Comparison of ENCODE assay signal across 34 cellular contexts in the genomic region with DNA sequence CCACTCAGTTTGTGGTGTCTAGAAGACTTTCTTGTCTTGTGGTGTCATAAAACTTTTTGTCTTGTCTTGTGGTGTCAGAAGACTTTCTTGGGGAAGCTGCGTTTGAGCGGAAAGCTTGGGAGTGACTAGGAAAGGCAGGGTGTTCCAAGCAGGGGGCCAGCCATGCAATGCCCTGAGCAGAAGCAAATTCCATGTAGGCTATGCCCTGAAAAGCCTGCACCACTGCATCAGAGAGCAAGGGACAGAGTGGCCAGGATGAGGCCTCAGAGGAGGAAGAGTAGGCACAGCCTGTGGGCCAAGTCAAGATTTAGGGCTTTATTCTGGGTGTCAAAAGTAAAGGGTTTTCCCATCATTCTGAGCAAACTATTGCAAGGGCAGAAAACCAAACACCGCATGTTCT. TPM values are rescaled to one million over a fixed set of nuclear protein-coding genes. Genes with fewer than 3 reads are reported as not detected.
"Had no signal": no experiment of that assay in that cellular context is flagged by ENCODE, and none has a peak within 500 bp of the region (broad histone marks: within the 10 kb centered on the region; RNA-seq: fewer than 3 reads in every experiment).

No MANE protein-coding gene starts in this region.

- H3K27ac ChIP-seq: ascending aorta, cardiac muscle cell, RWPE1 had no signal

- H3K4me3 ChIP-seq: ascending aorta, cardiac muscle cell, MG63 had no signal

- H3K9me3 ChIP-seq: ascending aorta, MG63 had no signal

- H3K4me1 Mint-ChIP-seq: activated CD4-positive, alpha-beta T cell treated with anti-CD3 and anti-CD28 coated beads for 36 hours; activated CD4-positive, alpha-beta T cell treated with anti-CD3 and anti-CD28 coated beads, Interleukin-2, amount 10 ng/mL, durations not matched to agents 7 days and 5 days; activated naive CD4-positive, alpha-beta T cell treated with anti-CD3 and anti-CD28 coated beads, Interleukin-2, amount 50 U/mL, for 24 hours; activated naive CD8-positive, alpha-beta T cell treated with anti-CD3 and anti-CD28 coated beads, Interleukin-2, amount 10 ng/mL, durations not matched to agents 7 days and 5 days; central memory CD8-positive, alpha-beta T cell had no signal

- H3K4me1 ChIP-seq: ascending aorta had no signal

- H3K27ac Mint-ChIP-seq: activated CD4-positive, alpha-beta T cell treated with anti-CD3 and anti-CD28 coated beads for 36 hours; activated CD4-positive, alpha-beta T cell treated with anti-CD3 and anti-CD28 coated beads, Interleukin-2, amount 10 ng/mL, durations not matched to agents 7 days and 5 days; activated CD8-positive, alpha-beta T cell treated with anti-CD3 and anti-CD28 coated beads, Interleukin-2, amount 10 ng/mL, durations not matched to agents 7 days and 5 days; activated naive CD4-positive, alpha-beta T cell treated with anti-CD3 and anti-CD28 coated beads, Interleukin-2, amount 50 U/mL, for 24 hours; activated naive CD8-positive, alpha-beta T cell treated with anti-CD3 and anti-CD28 coated beads, Interleukin-2, amount 10 ng/mL, durations not matched to agents 7 days and 5 days; activated T-cell treated with anti-CD3 and anti-CD28 coated beads, Interleukin-2, amount 50 U/mL, for 24 hours; activated T-helper 2 cell treated with anti-CD3 and anti-CD28 coated beads, Interferon-gamma antibody, Interleukin-2, Interleukin-4, amounts not matched to agents 10 μg/mL and 5 μg/mL and 100 μg/mL, durations not matched to agents 14 hours and 24 hours and 36 hours; T-helper 1 cell treated with Interleukin-12 subunit alpha and Interleukin-12 subunit beta and Interleukin-4 antibody, amounts not matched to agents 30 μg/mL and 1 μg/mL, for 36 hours; T-helper 2 cell treated with Interferon-gamma antibody and Interleukin-4, amounts not matched to agents 5 μg/mL and 100 μg/mL, for 36 hours had no signal

- H3K36me3 ChIP-seq: ascending aorta, cardiac muscle cell, MG63 had no signal

- H3K27me3 ChIP-seq: ascending aorta, cardiac muscle cell, MG63 had no signal

- H3K27me3 Mint-ChIP-seq: activated CD4-positive, alpha-beta T cell treated with anti-CD3 and anti-CD28 coated beads for 36 hours; activated naive CD4-positive, alpha-beta T cell treated with anti-CD3 and anti-CD28 coated beads, Interleukin-2, amount 50 U/mL, for 24 hours had no signal

- H3K36me3 Mint-ChIP-seq: activated naive CD4-positive, alpha-beta T cell treated with anti-CD3 and anti-CD28 coated beads, Interleukin-2, amount 50 U/mL, for 24 hours; activated naive CD8-positive, alpha-beta T cell treated with anti-CD3 and anti-CD28 coated beads, Interleukin-2, amount 10 ng/mL, durations not matched to agents 7 days and 5 days had no signal

- H3K9me3 Mint-ChIP-seq: activated CD4-positive, alpha-beta T cell treated with anti-CD3 and anti-CD28 coated beads, Interleukin-2, amount 10 ng/mL, durations not matched to agents 7 days and 5 days; activated naive CD4-positive, alpha-beta T cell treated with anti-CD3 and anti-CD28 coated beads, Interleukin-2, amount 50 U/mL, for 24 hours; activated naive CD8-positive, alpha-beta T cell treated with anti-CD3 and anti-CD28 coated beads, Interleukin-2, amount 10 ng/mL, durations not matched to agents 7 days and 5 days; activated T-cell treated with anti-CD3 and anti-CD28 coated beads, Interleukin-2, amount 50 U/mL, for 24 hours; activated T-helper 2 cell treated with anti-CD3 and anti-CD28 coated beads, Interferon-gamma antibody, Interleukin-2, Interleukin-4, amounts not matched to agents 10 μg/mL and 5 μg/mL and 100 μg/mL, durations not matched to agents 14 hours and 24 hours and 36 hours; central memory CD8-positive, alpha-beta T cell; T-helper 1 cell treated with Interleukin-12 subunit alpha and Interleukin-12 subunit beta and Interleukin-4 antibody, amounts not matched to agents 30 μg/mL and 1 μg/mL, for 36 hours; T-helper 2 cell treated with Interferon-gamma antibody and Interleukin-4, amounts not matched to agents 5 μg/mL and 100 μg/mL, for 36 hours had no signal

- ATAC-seq: activated CD4-positive, alpha-beta T cell treated with anti-CD3 and anti-CD28 coated beads for 36 hours; activated CD4-positive, CD25-positive, alpha-beta regulatory T cell treated with anti-CD3 and anti-CD28 coated beads, Interleukin-2, amount 50 U/mL, for 24 hours; activated CD8-positive, alpha-beta T cell treated with anti-CD3 and anti-CD28 coated beads, Interleukin-2, amount 10 ng/mL, durations not matched to agents 7 days and 5 days; PC-3 had no signal

- FAIRE-seq: RCC 7860, TTC549 had no signal

- DNase-seq: activated CD4-positive, alpha-beta T cell treated with anti-CD3 and anti-CD28 coated beads for 36 hours; activated CD4-positive, alpha-beta T cell treated with anti-CD3 and anti-CD28 coated beads, Interleukin-2, amount 10 ng/mL, durations not matched to agents 7 days and 5 days; activated CD4-positive, alpha-beta T cell treated with anti-CD3 and anti-CD28 coated beads, Interleukin-2, amount 50 U/mL, for 48 hours; activated CD8-positive, alpha-beta T cell treated with anti-CD3 and anti-CD28 coated beads, Interleukin-2, amount 10 ng/mL, durations not matched to agents 7 days and 5 days; activated gamma-delta T cell; activated naive CD4-positive, alpha-beta T cell treated with Interleukin-2 at 50 U/mL for 16 hours; activated naive CD8-positive, alpha-beta T cell treated with anti-CD3 and anti-CD28 coated beads, Interleukin-2, amount 10 ng/mL, durations not matched to agents 7 days and 5 days; activated T-cell treated with anti-CD3 and anti-CD28 coated beads, Interleukin-2, amount 50 U/mL, for 24 hours; amygdala; Kasumi-1; KBM-7; MG63; NCI-H1048; NCI-H1105 treated with DMSO at 0.1 percent for 48 hours; NCI-H1436; NCI-H1694; NCI-H1930; NCI-H2081 treated with DMSO at 0.1 percent for 48 hours; NCI-H2171; NCI-H510A; PC-3; Right ventricle myocardium superior had no signal

- H3K4me3 Mint-ChIP-seq: activated CD4-positive, alpha-beta T cell treated with anti-CD3 and anti-CD28 coated beads for 36 hours; activated CD4-positive, alpha-beta T cell treated with anti-CD3 and anti-CD28 coated beads, Interleukin-2, amount 10 ng/mL, durations not matched to agents 7 days and 5 days; activated CD8-positive, alpha-beta T cell treated with anti-CD3 and anti-CD28 coated beads, Interleukin-2, amount 10 ng/mL, durations not matched to agents 7 days and 5 days; activated naive CD4-positive, alpha-beta T cell treated with anti-CD3 and anti-CD28 coated beads, Interleukin-2, amount 50 U/mL, for 24 hours; activated naive CD8-positive, alpha-beta T cell treated with anti-CD3 and anti-CD28 coated beads, Interleukin-2, amount 10 ng/mL, durations not matched to agents 7 days and 5 days; activated T-cell treated with anti-CD3 and anti-CD28 coated beads, Interleukin-2, amount 50 U/mL, for 24 hours; central memory CD8-positive, alpha-beta T cell; T-helper 1 cell treated with Interleukin-12 subunit alpha and Interleukin-12 subunit beta and Interleukin-4 antibody, amounts not matched to agents 30 μg/mL and 1 μg/mL, for 36 hours; T-helper 2 cell treated with Interferon-gamma antibody and Interleukin-4, amounts not matched to agents 5 μg/mL and 100 μg/mL, for 36 hours had no signal

RNA-seq across cellular contexts. Expression of gene KRT8, which starts 14.5 kb away (rescaled TPM):
- total RNA-seq: activated CD8-positive, alpha-beta T cell treated with anti-CD3 and anti-CD28 coated beads, Interleukin-2, amount 10 ng/mL, durations not matched to agents 7 days and 5 days had no signal

RNA-seq across cellular contexts. Expression of gene KRT78, which starts 41.6 kb away (rescaled TPM):
- total RNA-seq: activated CD4-positive, alpha-beta T cell treated with anti-CD3 and anti-CD28 coated beads for 36 hours; activated CD4-positive, alpha-beta T cell treated with anti-CD3 and anti-CD28 coated beads, Interleukin-2, amount 10 ng/mL, durations not matched to agents 7 days and 5 days; activated CD8-positive, alpha-beta T cell treated with anti-CD3 and anti-CD28 coated beads, Interleukin-2, amount 10 ng/mL, durations not matched to agents 7 days and 5 days; activated naive CD8-positive, alpha-beta T cell treated with anti-CD3 and anti-CD28 coated beads, Interleukin-2, amount 10 ng/mL, durations not matched to agents 7 days and 5 days; activated T-helper 2 cell treated with anti-CD3 and anti-CD28 coated beads, Interferon-gamma antibody, Interleukin-2, Interleukin-4, amounts not matched to agents 10 μg/mL and 5 μg/mL and 100 μg/mL, durations not matched to agents 14 hours and 24 hours and 36 hours; ascending aorta; cardiac muscle cell; chondrocyte; Right ventricle myocardium superior had no signal
- polyA plus RNA-seq: cardiac muscle cell had no signal

RNA-seq across cellular contexts. Expression of gene KRT79, which starts 56.3 kb away (rescaled TPM):
- total RNA-seq: activated CD4-positive, alpha-beta T cell treated with anti-CD3 and anti-CD28 coated beads, Interleukin-2, amount 10 ng/mL, durations not matched to agents 7 days and 5 days; activated CD8-positive, alpha-beta T cell treated with anti-CD3 and anti-CD28 coated beads, Interleukin-2, amount 10 ng/mL, durations not matched to agents 7 days and 5 days; activated naive CD8-positive, alpha-beta T cell treated with anti-CD3 and anti-CD28 coated beads, Interleukin-2, amount 10 ng/mL, durations not matched to agents 7 days and 5 days; activated T-helper 2 cell treated with anti-CD3 and anti-CD28 coated beads, Interferon-gamma antibody, Interleukin-2, Interleukin-4, amounts not matched to agents 10 μg/mL and 5 μg/mL and 100 μg/mL, durations not matched to agents 14 hours and 24 hours and 36 hours; ascending aorta; cardiac muscle cell; PC-3; Right ventricle myocardium superior had no signal
- polyA plus RNA-seq: cardiac muscle cell had no signal
